ENCODE assay signal across 1 cellular context in genomic region chr2:41994177-41994576, GRCh38.
TF ChIP-seq lines count a peak whose summit lies in the region.

No MANE protein-coding gene starts in this region.

TF ChIP-seq in GM12878, 131 proteins besides CTCF, POLR2A, EP300 and RAD21:
- no peak for TF ChIP-seq ZNF24 (IDR thresholded peaks at IDR 0.05)
- no peak for TF ChIP-seq MTA3 (IDR thresholded peaks at IDR 0.05; ENCODE audit: borderline replicate concordance, low read length)
- TF ChIP-seq PKNOX1 (IDR thresholded peaks at IDR 0.05), result no peak
- no peak for TF ChIP-seq SKIL (IDR thresholded peaks at IDR 0.05; ENCODE audit: low read depth, poor library complexity, severe bottlenecking)
- no peak for TF ChIP-seq BCL11A (IDR thresholded peaks at IDR 0.05; ENCODE audit: low read depth, low read length)
- no peak for TF ChIP-seq STAT3 (IDR thresholded peaks at IDR 0.05; ENCODE audit: low read depth, low read length)
- no peak for TF ChIP-seq ATF7 (IDR thresholded peaks at IDR 0.05; ENCODE audit: low read depth)
- TF ChIP-seq TBL1XR1 (IDR thresholded peaks at IDR 0.05; ENCODE audit: low read depth, low read length), result no peak
- no peak for TF ChIP-seq TCF3 (IDR thresholded peaks at IDR 0.05; ENCODE audit: borderline replicate concordance, insufficient read depth, low read depth, low read length)
- no peak for TF ChIP-seq RB1 (IDR thresholded peaks at IDR 0.05; ENCODE audit: borderline replicate concordance)
- TF ChIP-seq MTA2 (IDR thresholded peaks at IDR 0.05; ENCODE audit: low read depth), result no peak
- no peak for TF ChIP-seq E2F8 (IDR thresholded peaks at IDR 0.05; ENCODE audit: low read depth, partially characterized antibody)
- no peak for TF ChIP-seq ELK1 (IDR thresholded peaks at IDR 0.05; ENCODE audit: low read depth, low read length)
- TF ChIP-seq FOS (IDR thresholded peaks at IDR 0.05; ENCODE audit: borderline replicate concordance, extremely low read depth, insufficient read length), result no peak
- TF ChIP-seq ASH2L (IDR thresholded peaks at IDR 0.05; ENCODE audit: borderline replicate concordance, low read depth), result no peak
- TF ChIP-seq CEBPZ (IDR thresholded peaks at IDR 0.05; ENCODE audit: low read depth, low read length), result no peak
- TF ChIP-seq WRNIP1 (IDR thresholded peaks at IDR 0.05; ENCODE audit: borderline replicate concordance, low read depth, low read length), result no peak
